In genomic region chr5:111494350-111494999, GRCh38 we compare ENCODE assay signal across 1 cellular context.
TF ChIP-seq lines count a peak whose summit lies in the region.

No MANE protein-coding gene starts in this region.

TF ChIP-seq in SK-N-SH treated with all-trans-retinoic acid at 6 μM for 48 hours, 23 proteins besides CTCF, POLR2A, EP300 and RAD21 (continued from another document):
- no peak for TF ChIP-seq POU6F1 (CRISPR knock-in tag; IDR thresholded peaks at IDR 0.05; ENCODE audit: borderline replicate concordance, low read depth)
- TF ChIP-seq TCF4 (CRISPR knock-in tag; IDR thresholded peaks at IDR 0.05; ENCODE audit: borderline replicate concordance) = no peak
- TF ChIP-seq BACH2 (CRISPR knock-in tag; IDR thresholded peaks at IDR 0.05; ENCODE audit: borderline replicate concordance) = no peak
- TF ChIP-seq TSHZ2 (CRISPR knock-in tag; IDR thresholded peaks at IDR 0.05) = no peak
- no peak for TF ChIP-seq CSRNP3 (CRISPR knock-in tag; IDR thresholded peaks at IDR 0.05)
- TF ChIP-seq PPARA (CRISPR knock-in tag; IDR thresholded peaks at IDR 0.05; ENCODE audit: borderline replicate concordance) = no peak
- TF ChIP-seq ZNF565 (CRISPR knock-in tag; conservative IDR thresholded peaks at IDR 0.05; ENCODE audit: low read depth) = no peak
- no peak for TF ChIP-seq ZC3H10 (CRISPR knock-in tag; IDR thresholded peaks at IDR 0.05)
- TF ChIP-seq ZNF8 (CRISPR knock-in tag; IDR thresholded peaks at IDR 0.05) = no peak
- no peak for TF ChIP-seq SNAI2 (CRISPR knock-in tag; IDR thresholded peaks at IDR 0.05)
- no peak for TF ChIP-seq ESRRG (CRISPR knock-in tag; IDR thresholded peaks at IDR 0.05)
- no peak for TF ChIP-seq TOX (CRISPR knock-in tag; IDR thresholded peaks at IDR 0.05; ENCODE audit: borderline replicate concordance)
- TF ChIP-seq GLIS3 (CRISPR knock-in tag; IDR thresholded peaks at IDR 0.05) = no peak
- no peak for TF ChIP-seq ZNF70 (CRISPR knock-in tag; IDR thresholded peaks at IDR 0.05)
- no peak for TF ChIP-seq ZFP3 (CRISPR knock-in tag; IDR thresholded peaks at IDR 0.05)
